ENCODE assay signal across 20 cellular contexts in genomic region chr5:54548565-54548964, GRCh38. TPM values are rescaled to one million over a fixed set of nuclear protein-coding genes. Genes with fewer than 3 reads are reported as not detected.
DNase-seq lines count a peak whose midpoint lies in the region; FAIRE-seq and TF ChIP-seq lines count a peak whose summit lies in the region.
"Had no signal": no experiment of that assay in that cellular context is flagged by ENCODE, and none has a peak within 500 bp of the region (broad histone marks: within the 10 kb centered on the region; RNA-seq: fewer than 3 reads in every experiment).

No MANE protein-coding gene starts in this region.

- peaks cover 10% of the 10 kb centered on the region for H3K36me3 ChIP-seq in astrocyte (ENCODE audit: insufficient read depth, low read length)
- no peaks in the 10 kb centered on the region for H3K36me3 ChIP-seq in hepatocyte (replicated peaks; ENCODE audit: insufficient read depth, low read depth)
- peaks cover 0 to 20% (median 5%) of the 10 kb centered on the region in 5 donors for H3K36me3 ChIP-seq in subcutaneous abdominal adipose tissue (ENCODE audit: control insufficient read depth in 5 of 5, insufficient read depth in 5 of 5, low read length in 5 of 5)
- H3K36me3 ChIP-seq: SJCRH30 had no signal

- H3K27me3 Mint-ChIP-seq in astrocyte (ENCODE audit: low read depth, unreplicated experiment) = no peaks in the 10 kb centered on the region
- H3K27me3 Mint-ChIP-seq: CD4-positive, alpha-beta memory T cell had no signal

- H3K4me2 ChIP-seq in astrocyte (ENCODE audit: low read length) (no peak overlapping the region), hepatocyte (no peak overlapping the region)
- H3K4me2 ChIP-seq: GM23338, KMS-11 had no signal

- DNase-seq in OCI-M1 (lab: John Stamatoyannopoulos, UW) (peak; percentile 8), astrocyte (ENCODE audit: low read depth) (peak; percentile 23), hepatocyte (ENCODE audit: low spot score) (no peak), NCI-H187 (lab: John Stamatoyannopoulos, UW) (no peak), SHP77 (lab: John Stamatoyannopoulos, UW) (no peak), urothelium cell line (ENCODE audit: low spot score) (no peak)
- DNase-seq: CD4-positive, alpha-beta memory T cell; COR-L47; H9; MM.1S; NCI-H2081; NCI-H2227 treated with DMSO at 0.1 percent for 48 hours; NCI-H510A; NCI-H69; SJCRH30 had no signal

- peaks cover 27% of the 10 kb centered on the region for H4K20me1 ChIP-seq in astrocyte (ENCODE audit: insufficient read depth, low read length)
- H4K20me1 ChIP-seq in hepatocyte (ENCODE audit: insufficient read depth, poor library complexity, severe bottlenecking) = peaks cover 7% of the 10 kb centered on the region

- H3K27me3 ChIP-seq in astrocyte (ENCODE audit: insufficient read depth, low read length) (no peaks in the 10 kb centered on the region), hepatocyte (no peaks in the 10 kb centered on the region), subcutaneous abdominal adipose tissue (ENCODE audit: control insufficient read depth in 5 of 5, insufficient read depth in 4 of 5, low read length in 5 of 5) (no peaks in the 10 kb centered on the region)
- H3K27me3 ChIP-seq: SJCRH30 had no signal

- H3K4me3 ChIP-seq in astrocyte (ENCODE audit: insufficient read depth, low read depth, low read length) = no peak overlapping the region
- H3K4me3 ChIP-seq in hepatocyte = no peak overlapping the region
- no peak overlapping the region for H3K4me3 ChIP-seq in subcutaneous abdominal adipose tissue (ENCODE audit: low read depth in 1 of 5, low read length in 5 of 5)
- H3K4me3 ChIP-seq: GM23338, SJCRH30 had no signal

- H3K9me2 ChIP-seq in hepatocyte (replicated peaks; ENCODE audit: insufficient read depth) = no peaks in the 10 kb centered on the region

- H3K79me2 ChIP-seq in astrocyte (ENCODE audit: insufficient read depth, low read length) (peaks cover 22% of the 10 kb centered on the region), hepatocyte (peaks cover 30% of the 10 kb centered on the region)

- no peak overlapping the region for H3K27ac ChIP-seq in astrocyte (ENCODE audit: low read depth, low read length)
- H3K27ac ChIP-seq in hepatocyte = peak overlapping the region; percentile 7
- H3K27ac ChIP-seq in subcutaneous abdominal adipose tissue (ENCODE audit: low read depth, low read length) = peak overlapping the region; percentile 68
- H3K27ac ChIP-seq: KMS-11, SJCRH30 had no signal

- peaks cover 4% of the 10 kb centered on the region for H3K9me3 Mint-ChIP-seq in astrocyte (ENCODE audit: unreplicated experiment)
- H3K9me3 Mint-ChIP-seq: GM23338, H9 had no signal

- no peak for TF ChIP-seq CTCF in astrocyte (IDR thresholded peaks at IDR 0.05; ENCODE audit: insufficient read depth, low read depth, low read length)
- no peak for TF ChIP-seq CTCF in hepatocyte (IDR thresholded peaks at IDR 0.05; ENCODE audit: poor library complexity)

- H3K4me1 ChIP-seq in astrocyte (ENCODE audit: insufficient read depth, low read length) (peaks cover 9% of the 10 kb centered on the region), hepatocyte (ENCODE audit: insufficient read depth) (no peaks in the 10 kb centered on the region), subcutaneous abdominal adipose tissue (ENCODE audit: control insufficient read depth in 5 of 5, insufficient read depth in 5 of 5, low read length in 5 of 5) (peaks cover 6 to 23% (median 15%) of the 10 kb centered on the region in 5 donors)
- H3K4me1 ChIP-seq: SJCRH30 had no signal

- no peak overlapping the region for H3K27ac Mint-ChIP-seq in astrocyte (ENCODE audit: unreplicated experiment)
- H3K27ac Mint-ChIP-seq: CD4-positive, alpha-beta memory T cell; GM23338; H9 had no signal

- FAIRE-seq in astrocyte (lab: Jason Lieb, UNC) (no peak), urothelium cell line (lab: Jason Lieb, UNC) (no peak)
- FAIRE-seq: G401.6, RCC 7860 had no signal

- peaks cover 7% of the 10 kb centered on the region for H3K4me1 Mint-ChIP-seq in astrocyte (ENCODE audit: low read depth, unreplicated experiment)
- H3K4me1 Mint-ChIP-seq: GM23338, H9 had no signal

- H3K9me3 ChIP-seq in astrocyte (ENCODE audit: insufficient read depth, low read depth, low read length) = no peaks in the 10 kb centered on the region
- H3K9me3 ChIP-seq in hepatocyte (ENCODE audit: low read depth) = no peaks in the 10 kb centered on the region
- no peaks in the 10 kb centered on the region for H3K9me3 ChIP-seq in subcutaneous abdominal adipose tissue (ENCODE audit: control insufficient read depth in 5 of 5, low read length in 5 of 5)
- H3K9me3 ChIP-seq: SJCRH30 had no signal

- H3K9ac ChIP-seq in astrocyte (ENCODE audit: low read length) = no peak overlapping the region
- H3K9ac ChIP-seq in subcutaneous abdominal adipose tissue (ENCODE audit: low read length in 5 of 5) = peak overlapping the region in 1 of 5 donors; percentile 2
- H3K9ac ChIP-seq: KMS-11 had no signal

- no peak overlapping the region for H3K4me3 Mint-ChIP-seq in astrocyte (ENCODE audit: unreplicated experiment)
- H3K4me3 Mint-ChIP-seq: CD4-positive, alpha-beta memory T cell; GM23338; H9 had no signal

- H3K36me3 Mint-ChIP-seq in astrocyte (ENCODE audit: low read depth, unreplicated experiment) = peaks cover 21% of the 10 kb centered on the region

- H2AFZ ChIP-seq in astrocyte (ENCODE audit: low read depth, low read length) (no peak overlapping the region), hepatocyte (no peak overlapping the region)
- H2AFZ ChIP-seq: GM23338 had no signal

- WGBS in hepatocyte (ENCODE audit: low lambda C conversion rate, missing lambda C conversion rate) = 75% methylated on average over 2 of the region's 2 CpGs

RNA-seq across cellular contexts. Expression of gene SNX18, which starts 31.0 kb away (rescaled TPM):
- total RNA-seq in astrocyte (38.8 and 43.5 TPM in 2 replicates), hepatocyte (28.6 and 33.0 TPM in 2 replicates)
- 5.6 and 6.5 TPM in 2 replicates for polyA plus RNA-seq in hepatocyte

Comparison
In these comparisons a context has a peak if more than half of its experiments do, and no peak if none do; other contexts are left out.
1. DNase-seq: peak in OCI-M1 (single experiment) and astrocyte (single experiment); none in hepatocyte (single experiment), NCI-H187 (0 of 2), SHP77 (0 of 2) and urothelium cell line (single experiment).